Comparison of ENCODE assay signal across 9 cellular contexts in the genomic region with DNA sequence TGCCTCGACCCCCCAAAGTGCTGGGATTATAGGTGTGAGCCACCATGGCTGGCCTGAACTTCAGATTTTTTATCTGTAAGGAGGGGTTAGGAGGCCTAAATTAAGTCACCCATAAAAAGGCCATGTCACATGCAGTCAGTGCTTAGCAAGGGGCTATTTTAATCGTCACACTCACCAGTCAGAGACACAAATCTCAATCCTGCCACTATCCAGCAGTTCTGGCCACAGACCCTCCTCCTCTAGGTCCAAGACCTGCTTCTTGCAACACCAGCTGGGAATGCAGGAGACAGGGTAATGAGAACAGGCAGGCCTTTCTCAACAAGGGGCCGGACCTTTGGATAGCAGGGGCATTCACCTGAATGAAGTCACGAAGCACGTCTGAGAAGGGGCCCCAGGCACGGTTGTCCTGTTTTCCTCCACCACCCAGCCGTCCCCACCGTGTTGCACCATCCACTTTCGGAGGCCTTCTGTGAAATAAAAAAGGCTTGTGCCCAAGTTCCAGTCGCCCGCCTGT. TPM values are rescaled to one million over a fixed set of nuclear protein-coding genes. Genes with fewer than 3 reads are reported as not detected.
DNase-seq lines count a peak whose midpoint lies in the region; ATAC-seq and TF ChIP-seq lines count a peak whose summit lies in the region.
"Had no signal": no experiment of that assay in that cellular context is flagged by ENCODE, and none has a peak within 500 bp of the region (broad histone marks: within the 10 kb centered on the region; RNA-seq: fewer than 3 reads in every experiment).

No MANE protein-coding gene starts in this region.

- H4K20me1 ChIP-seq in MM.1S (ENCODE audit: insufficient read depth, low read length) (no peaks in the 10 kb centered on the region), neural progenitor cell (ENCODE audit: low read depth) (no peaks in the 10 kb centered on the region)

- intact Hi-C loops in CD4-positive, alpha-beta T cell (cut with DNase I, micrococcal nuclease) = no loop called here

- no peaks in the 10 kb centered on the region for H3K36me3 Mint-ChIP-seq in CD4-positive, alpha-beta T cell (ENCODE audit: low read depth)
- H3K36me3 Mint-ChIP-seq in effector memory CD8-positive, alpha-beta T cell (ENCODE audit: insufficient read depth) = no peaks in the 10 kb centered on the region
- no peaks in the 10 kb centered on the region for H3K36me3 Mint-ChIP-seq in neural progenitor cell

- POLR2A ChIA-PET in CD4-positive, alpha-beta T cell (lab: Charles Lee) = no interaction called here

- peaks cover 53% of the 10 kb centered on the region for H3K27me3 Mint-ChIP-seq in CD4-positive, alpha-beta T cell
- H3K27me3 Mint-ChIP-seq in effector memory CD8-positive, alpha-beta T cell = peaks cover 0 to 13% of the 10 kb centered on the region in 2 donors
- peaks cover 26% of the 10 kb centered on the region for H3K27me3 Mint-ChIP-seq in neural progenitor cell (ENCODE audit: insufficient read depth, low read depth)

- H3K9me3 Mint-ChIP-seq in CD4-positive, alpha-beta T cell = no peaks in the 10 kb centered on the region
- H3K9me3 Mint-ChIP-seq in effector memory CD8-positive, alpha-beta T cell = no peaks in the 10 kb centered on the region
- H3K9me3 Mint-ChIP-seq in neural progenitor cell = peaks cover 8% of the 10 kb centered on the region

- H3K27ac ChIP-seq in CD4-positive, alpha-beta T cell (ENCODE audit: low read depth, low read length) = no peak overlapping the region
- no peak overlapping the region for H3K27ac ChIP-seq in MM.1S (ENCODE audit: low read length)
- no peak overlapping the region for H3K27ac ChIP-seq in neural progenitor cell

- no peak for DNase-seq in CD4-positive, alpha-beta T cell
- DNase-seq in MM.1S (no peak), neural progenitor cell (ENCODE audit: low spot score) (no peak), GM20000 (ENCODE audit: low spot score) (no peak), NCI-H510A treated with DMSO at 0.1 percent for 48 hours (lab: John Stamatoyannopoulos, UW) (no peak)
- DNase-seq in effector memory CD8-positive, alpha-beta T cell = no peak

- no peaks in the 10 kb centered on the region for H3K4me1 ChIP-seq in MM.1S (ENCODE audit: low read length)
- H3K4me1 ChIP-seq in neural progenitor cell = no peaks in the 10 kb centered on the region

- H3K9ac ChIP-seq in MM.1S (ENCODE audit: low read length) (no peak overlapping the region), neural progenitor cell (no peak overlapping the region)

- no peaks in the 10 kb centered on the region for H3K79me2 ChIP-seq in MM.1S (ENCODE audit: low read length)
- no peaks in the 10 kb centered on the region for H3K79me2 ChIP-seq in neural progenitor cell (ENCODE audit: low read depth)

- H3K4me3 Mint-ChIP-seq in CD4-positive, alpha-beta T cell = peak overlapping the region; percentile 67
- peak overlapping the region; percentile 78 to 82 for H3K4me3 Mint-ChIP-seq in effector memory CD8-positive, alpha-beta T cell
- peak overlapping the region; percentile 81 for H3K4me3 Mint-ChIP-seq in neural progenitor cell

- no peaks in the 10 kb centered on the region for H3K9me3 ChIP-seq in CD4-positive, alpha-beta T cell (ENCODE audit: control insufficient read depth, low read length)
- H3K9me3 ChIP-seq in MM.1S (replicated peaks; ENCODE audit: insufficient read depth, low read length) (no peaks in the 10 kb centered on the region), neural progenitor cell (ENCODE audit: low read depth) (no peaks in the 10 kb centered on the region)

- H2AFZ ChIP-seq in MM.1S (ENCODE audit: low read length) = peak overlapping the region; percentile 50; the same call in 1 of the 2 replicates
- H2AFZ ChIP-seq in neural progenitor cell (replicated peaks) = peak overlapping the region; percentile 91

- H3F3A ChIP-seq in MM.1S (ENCODE audit: insufficient read depth, low read length) (no peaks in the 10 kb centered on the region), neural progenitor cell (ENCODE audit: low read depth) (peaks cover 27% of the 10 kb centered on the region)

- H3K27me3 ChIP-seq in CD4-positive, alpha-beta T cell (ENCODE audit: control insufficient read depth, insufficient read depth, low read length) = peaks cover 14% of the 10 kb centered on the region
- peaks cover 52% of the 10 kb centered on the region for H3K27me3 ChIP-seq in MM.1S (replicated peaks; ENCODE audit: insufficient read depth, low read length)
- H3K27me3 ChIP-seq in neural progenitor cell = peaks cover 16% of the 10 kb centered on the region

- no peak for TF ChIP-seq CTCF in CD4-positive, alpha-beta T cell (IDR thresholded peaks at IDR 0.05)
- TF ChIP-seq CTCF in MM.1S (IDR thresholded peaks at IDR 0.05; ENCODE audit: low read length) (no peak), neural progenitor cell (IDR thresholded peaks at IDR 0.05) (no peak), GM20000 (IDR thresholded peaks at IDR 0.05; ENCODE audit: extremely low read depth, missing control alignments) (no peak)

- ATAC-seq in CD4-positive, alpha-beta T cell (ENCODE audit: poor library complexity) = no peak
- no peak for ATAC-seq in effector memory CD8-positive, alpha-beta T cell (replicated peaks)
- ATAC-seq in GM21381 (IDR thresholded peaks at IDR 0.05; ENCODE audit: unreplicated experiment) (no peak), HG03460 (IDR thresholded peaks at IDR 0.05; ENCODE audit: unreplicated experiment) (no peak)

- CTCF ChIA-PET in CD4-positive, alpha-beta T cell (lab: Charles Lee) = interaction anchor here (0.5 kb wide), 1 partner anchor 1527 kb away, joined by 4 read pairs; no protein-coding TSS in a partner anchor

- H3K27ac Mint-ChIP-seq in CD4-positive, alpha-beta T cell = no peak overlapping the region
- H3K27ac Mint-ChIP-seq in effector memory CD8-positive, alpha-beta T cell = peak overlapping the region in 1 of 2 donors; percentile 19
- H3K27ac Mint-ChIP-seq in neural progenitor cell = no peak overlapping the region

- H3K36me3 ChIP-seq in MM.1S (replicated peaks; ENCODE audit: insufficient read depth, low read length) (no peaks in the 10 kb centered on the region), neural progenitor cell (no peaks in the 10 kb centered on the region)

- peaks cover 13% of the 10 kb centered on the region for H3K4me1 Mint-ChIP-seq in CD4-positive, alpha-beta T cell (ENCODE audit: low read depth)
- peaks cover 0 to 2% of the 10 kb centered on the region in 2 donors for H3K4me1 Mint-ChIP-seq in effector memory CD8-positive, alpha-beta T cell (ENCODE audit: low read depth in 2 of 2)
- H3K4me1 Mint-ChIP-seq in neural progenitor cell = no peaks in the 10 kb centered on the region

- H3K4me2 ChIP-seq in MM.1S (ENCODE audit: low read depth, low read length) (peak overlapping the region; percentile 60; the same call in 1 of the 2 replicates), neural progenitor cell (peak overlapping the region; percentile 90)

- H3K4me3 ChIP-seq in MM.1S (ENCODE audit: low read length) (peak overlapping the region; percentile 64), neural progenitor cell (peak overlapping the region; percentile 74)

- H3K9me2 ChIP-seq in MM.1S (replicated peaks; ENCODE audit: insufficient read depth, low read length) = no peaks in the 10 kb centered on the region

RNA-seq across cellular contexts. Expression of a gene that starts 1.4 kb away (rescaled TPM):
- under 1 TPM in 1 of 2 experiments, not detected in 1; 0.11 TPM for total RNA-seq in CD4-positive, alpha-beta T cell
- 3.1 and 7.9 TPM in 2 replicates for total RNA-seq in neural progenitor cell (ENCODE audit: low replicate concordance)
- total RNA-seq: mononuclear cell had no signal

RNA-seq across cellular contexts. Expression of a gene that starts 53.3 kb away (rescaled TPM):
- not detected for total RNA-seq in CD4-positive, alpha-beta T cell
- 0.22 TPM in 1 of 2 replicates, not detected in the other for total RNA-seq in neural progenitor cell (ENCODE audit: low replicate concordance)
- total RNA-seq: mononuclear cell had no signal

RNA-seq across cellular contexts. Expression of a gene that starts 55.4 kb away (rescaled TPM):
- not detected for total RNA-seq in CD4-positive, alpha-beta T cell
- total RNA-seq in neural progenitor cell (ENCODE audit: low replicate concordance) = 8.3 and 24.9 TPM in 2 replicates
